ENCODE assay signal across 26 cellular contexts in genomic region chr10:58143944-58144343, GRCh38.
DNase-seq lines count a peak whose midpoint lies in the region; ATAC-seq and TF ChIP-seq lines count a peak whose summit lies in the region.
"Had no signal": no experiment of that assay in that cellular context is flagged by ENCODE, and none has a peak within 500 bp of the region (broad histone marks: within the 10 kb centered on the region; RNA-seq: fewer than 3 reads in every experiment).

No MANE protein-coding gene starts in this region.

- DNase-seq in A172 (ENCODE audit: low spot score), result peak; percentile 26
- DNase-seq in EH (ENCODE audit: low read depth), result peak; percentile 7
- peak; percentile 9 for DNase-seq in RKO (ENCODE audit: low spot score)
- DNase-seq in epithelial cell of esophagus (ENCODE audit: low read depth), result peak; percentile 14
- DNase-seq in epidermal melanocyte (ENCODE audit: insufficient read length, low spot score), result no peak
- DNase-seq in upper lobe of left lung, result no peak
- DNase-seq: activated naive CD4-positive, alpha-beta T cell treated with anti-CD3 and anti-CD28 coated beads for 36 hours; activated T-cell treated with anti-CD3 and anti-CD28 coated beads, Interleukin-2, amount 50 U/mL, for 24 hours; C1 segment of cervical spinal cord; dorsolateral prefrontal cortex; GM23248; HFFc6; hypothalamus; left colon; mucosa of descending colon; NCI-H1105; NCI-H187; NCI-H2171 treated with DMSO at 0.1 percent for 48 hours; NCI-H510A treated with DMSO at 0.1 percent for 48 hours; psoas muscle; stimulated activated CD4-positive, alpha-beta T cell treated with anti-CD3 and anti-CD28 coated beads, Interleukin-15, amount 100 ng/mL, for 24 hours; stimulated activated CD4-positive, alpha-beta T cell treated with anti-CD3 and anti-CD28 coated beads, Interleukin-4, amount 100 ng/mL, for 4 hours; T-helper 17 cell had no signal

- TF ChIP-seq POLR2A in upper lobe of left lung (IDR thresholded peaks at IDR 0.05), result no peak

- no peaks in the 10 kb centered on the region for H3K9me3 ChIP-seq in upper lobe of left lung
- H3K9me3 ChIP-seq: mucosa of descending colon, psoas muscle had no signal

- H3K4me1 ChIP-seq in upper lobe of left lung, result no peaks in the 10 kb centered on the region
- H3K4me1 ChIP-seq: psoas muscle had no signal

- H3K4me3 ChIP-seq in epithelial cell of esophagus (ENCODE audit: low read length) (no peak overlapping the region), upper lobe of left lung (no peak overlapping the region)
- H3K4me3 ChIP-seq: dorsolateral prefrontal cortex, GM23248, mucosa of descending colon, psoas muscle, SK-N-MC had no signal

- ATAC-seq in GM18870 (IDR thresholded peaks at IDR 0.05; ENCODE audit: unreplicated experiment) (no peak), upper lobe of left lung (ENCODE audit: low FRiP score in 2 of 2) (no peak)
- ATAC-seq: activated CD4-positive, CD25-positive, alpha-beta regulatory T cell treated with anti-CD3 and anti-CD28 coated beads, Interleukin-2, amount 50 U/mL, for 24 hours; left colon; mucosa of descending colon; psoas muscle; T-helper 17 cell had no signal

- TF ChIP-seq CTCF in epithelial cell of esophagus (IDR thresholded peaks at IDR 0.05; ENCODE audit: insufficient read depth, low read depth, low read length, missing control alignments) (no peak), upper lobe of left lung (IDR thresholded peaks at IDR 0.05) (no peak)

- no peaks in the 10 kb centered on the region for H3K27me3 ChIP-seq in upper lobe of left lung

- no peaks in the 10 kb centered on the region for H3K36me3 ChIP-seq in upper lobe of left lung

- no peak for TF ChIP-seq EP300 in upper lobe of left lung (IDR thresholded peaks at IDR 0.05)

- no peak overlapping the region for H3K27ac ChIP-seq in upper lobe of left lung
- H3K27ac ChIP-seq: dorsolateral prefrontal cortex, GM23248, psoas muscle, SK-N-MC had no signal

Comparison
In these comparisons a context has a peak if more than half of its experiments do, and no peak if none do; other contexts are left out.
1. DNase-seq: peak in A172 (single experiment), EH (single experiment), RKO (single experiment) and epithelial cell of esophagus (single experiment); none in epidermal melanocyte (single experiment) and upper lobe of left lung (0 of 2).